Comparison of ENCODE assay signal across 8 cellular contexts in the genomic region with DNA sequence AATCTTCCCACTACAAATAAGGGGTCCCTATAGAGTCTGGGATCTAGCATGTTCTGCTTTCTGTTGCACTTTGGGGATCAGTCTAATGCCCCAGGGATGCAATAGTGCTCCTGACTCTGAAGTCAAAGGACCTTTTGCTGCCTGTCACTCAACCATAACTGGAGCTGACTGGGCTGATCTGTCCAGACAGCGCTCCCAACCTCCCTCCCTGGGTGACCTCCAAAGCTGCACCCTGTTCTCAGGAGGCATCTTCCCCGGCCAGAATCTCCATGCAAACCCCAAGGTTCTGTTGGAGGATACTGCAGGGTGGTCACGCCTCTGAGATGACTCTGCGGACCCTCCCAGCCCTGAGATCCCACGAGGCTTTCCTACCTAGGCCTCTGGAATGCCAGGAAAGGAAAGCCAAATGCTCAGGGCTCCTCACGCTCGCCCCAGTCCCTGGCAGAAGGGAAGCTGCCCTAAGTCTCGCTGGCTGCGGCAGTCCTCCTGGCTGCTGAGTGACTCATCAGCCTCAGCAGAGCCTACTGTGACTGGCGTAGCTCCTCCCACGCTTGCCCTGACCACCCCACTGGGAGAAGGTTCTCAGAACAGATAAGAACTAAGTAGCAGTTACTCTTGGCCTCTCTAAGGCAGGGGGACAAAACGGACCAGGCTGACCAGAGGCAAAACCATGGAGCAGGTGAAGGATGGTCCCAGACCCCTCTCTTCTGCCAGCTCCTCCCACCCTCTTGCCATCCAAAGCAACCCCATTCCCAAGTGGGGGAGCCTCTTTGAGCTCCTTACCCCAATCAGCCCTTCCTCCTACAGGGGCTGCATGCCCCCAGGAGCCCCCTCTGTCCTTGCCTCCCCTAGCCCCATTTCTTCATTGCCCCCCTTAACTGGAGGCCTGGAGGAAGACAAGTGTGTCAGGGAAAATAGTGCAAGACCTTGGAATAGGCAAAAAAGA.
A peak's percentile ranks its signal among the peaks of the same experiment; 100 is the strongest.
DNase-seq lines count a peak whose midpoint lies in the region; ATAC-seq lines count a peak whose summit lies in the region.

No MANE protein-coding gene starts in this region.

- intact Hi-C loops in posterior cingulate gyrus (cut with DNase I) = no loop called here

- DNase-seq in NCI-H69 (lab: John Stamatoyannopoulos, UW) (peak; percentile 49), fibroblast of gingiva (ENCODE audit: low read depth) (peak; percentile 56), posterior cingulate gyrus (peak in 8 of 10 donors; percentile 51 to 97 (median 74)), NCI-H345 (lab: John Stamatoyannopoulos, UW) (no peak)
- DNase-seq in activated CD8-positive, alpha-beta memory T cell treated with anti-CD3 and anti-CD28 coated beads for 48 hours (ENCODE audit: low read depth in 2 of 3, low spot score in 2 of 3) = peak in 2 of 3 experiments; percentile 42 to 56

- ATAC-seq in GM18499 (IDR thresholded peaks at IDR 0.05; ENCODE audit: insufficient read depth, unreplicated experiment) (peak; percentile 77), HG02840 (IDR thresholded peaks at IDR 0.05; ENCODE audit: low FRiP score, unreplicated experiment) (no peak), GM19455 (IDR thresholded peaks at IDR 0.05; ENCODE audit: unreplicated experiment) (no peak)
